ENCODE assay signal across 25 cellular contexts in genomic region chr9:108775901-108776306, GRCh38.
DNase-seq lines count a peak whose midpoint lies in the region; ATAC-seq and TF ChIP-seq lines count a peak whose summit lies in the region.
"Had no signal": no experiment of that assay in that cellular context is flagged by ENCODE, and none has a peak within 500 bp of the region (broad histone marks: within the 10 kb centered on the region; RNA-seq: fewer than 3 reads in every experiment).

No MANE protein-coding gene starts in this region.

- H3K9me3 ChIP-seq in adipocyte (ENCODE audit: control insufficient read depth, low read length): no peaks in the 10 kb centered on the region
- H3K9me3 ChIP-seq: A549, stomach, upper lobe of left lung had no signal

- H3K36me3 Mint-ChIP-seq in nephron progenitor cell (ENCODE audit: low read depth): no peaks in the 10 kb centered on the region
- H3K36me3 Mint-ChIP-seq: activated naive CD8-positive, alpha-beta T cell treated with anti-CD3 and anti-CD28 coated beads for 36 hours; CD8-positive, alpha-beta T cell had no signal

- ATAC-seq in left cardiac atrium: peak; percentile 72 to 85
- ATAC-seq: A549; CD8-positive, alpha-beta T cell had no signal

- no peak overlapping the region for H3K27ac Mint-ChIP-seq in nephron progenitor cell
- H3K27ac Mint-ChIP-seq: activated naive CD8-positive, alpha-beta T cell treated with anti-CD3 and anti-CD28 coated beads for 36 hours; CD8-positive, alpha-beta T cell; T-helper 2 cell treated with Interferon-gamma antibody and Interleukin-4, amounts not matched to agents 5 μg/mL and 100 μg/mL, for 36 hours had no signal

- DNase-seq in NCI-H748 (lab: John Stamatoyannopoulos, UW; ENCODE audit: unreplicated experiment) (peak; percentile 45), NCI-H748 treated with DMSO at 0.1 percent for 48 hours (lab: John Stamatoyannopoulos, UW) (no peak), adipocyte (ENCODE audit: low read depth) (peak; percentile 15), left cardiac atrium (no peak), substantia nigra (lab: John Stamatoyannopoulos, UW) (no peak), GM13977 (ENCODE audit: low spot score) (no peak), UCSD-AML1 (lab: John Stamatoyannopoulos, UW; ENCODE audit: unreplicated experiment) (no peak), nephron progenitor cell (no peak)
- DNase-seq: activated CD4-positive, alpha-beta T cell treated with anti-CD3 and anti-CD28 coated beads, Interleukin-2, amount 50 U/mL, for 48 hours; activated CD8-positive, alpha-beta memory T cell treated with anti-CD3 and anti-CD28 coated beads, Interleukin-2, amount 50 U/mL, for 48 hours; activated naive CD8-positive, alpha-beta T cell treated with anti-CD3 and anti-CD28 coated beads for 36 hours; CD8-positive, alpha-beta T cell; GM23248; KG1; NCI-H1436; NCI-H2171 treated with DMSO at 0.1 percent for 48 hours; NCI-H774; stimulated activated CD8-positive, alpha-beta memory T cell treated with anti-CD3 and anti-CD28 coated beads, Interleukin-4, amount 100 ng/mL, for 48 hours; stomach; upper lobe of left lung had no signal

- H3K27ac ChIP-seq in substantia nigra (ENCODE audit: low read depth, low read length, poor library complexity, severe bottlenecking): peak overlapping the region; percentile 19
- H3K27ac ChIP-seq: A549, epithelial cell of prostate, GM23248, RWPE1, upper lobe of left lung had no signal

- H3K9me3 Mint-ChIP-seq in nephron progenitor cell: no peaks in the 10 kb centered on the region
- H3K9me3 Mint-ChIP-seq: activated naive CD8-positive, alpha-beta T cell treated with anti-CD3 and anti-CD28 coated beads for 36 hours; CD8-positive, alpha-beta T cell; neural crest cell; T-helper 2 cell treated with Interferon-gamma antibody and Interleukin-4, amounts not matched to agents 5 μg/mL and 100 μg/mL, for 36 hours had no signal

- no peak overlapping the region for H3K4me3 Mint-ChIP-seq in nephron progenitor cell
- H3K4me3 Mint-ChIP-seq: activated naive CD8-positive, alpha-beta T cell treated with anti-CD3 and anti-CD28 coated beads for 36 hours; CD8-positive, alpha-beta T cell; neural crest cell; T-helper 2 cell treated with Interferon-gamma antibody and Interleukin-4, amounts not matched to agents 5 μg/mL and 100 μg/mL, for 36 hours had no signal

- in situ Hi-C loops in GM13977 (cut with MboI; ENCODE audit: low pct_unique_long_range_greater_than_20kb, low sequenced_read_pairs, unreplicated experiment): no loop called here

- H3K9ac ChIP-seq in adipocyte (ENCODE audit: low read length): no peak overlapping the region
- H3K9ac ChIP-seq: GM23248 had no signal

- H3K4me1 ChIP-seq in adipocyte (ENCODE audit: control insufficient read depth, insufficient read depth, low read length): peaks cover 25% of the 10 kb centered on the region

- peaks cover 3% of the 10 kb centered on the region for H3K4me1 Mint-ChIP-seq in nephron progenitor cell

- no peak for TF ChIP-seq CTCF in GM13977 (IDR thresholded peaks at IDR 0.05; ENCODE audit: extremely low read depth, insufficient read depth, missing control alignments)
- no peak for TF ChIP-seq CTCF in nephron progenitor cell (IDR thresholded peaks at IDR 0.05)

- intact Hi-C loops in left cardiac atrium (cut with DNase I): no loop called here

- H3K27me3 Mint-ChIP-seq in nephron progenitor cell (ENCODE audit: low read depth, poor library complexity): peaks cover 6% of the 10 kb centered on the region

- no peak overlapping the region for H3K4me3 ChIP-seq in adipocyte (ENCODE audit: low read length)
- H3K4me3 ChIP-seq: A549, GM23248, stomach, upper lobe of left lung had no signal

- peaks cover 13% of the 10 kb centered on the region for H3K27me3 ChIP-seq in adipocyte (replicated peaks; ENCODE audit: control insufficient read depth, insufficient read depth, low read length)
- H3K27me3 ChIP-seq: upper lobe of left lung had no signal

- H3K36me3 ChIP-seq in adipocyte (ENCODE audit: control insufficient read depth, insufficient read depth, low read length, severe bottlenecking): no peaks in the 10 kb centered on the region
- H3K36me3 ChIP-seq: stomach, upper lobe of left lung had no signal

Comparison
In these comparisons a context has a peak if more than half of its experiments do, and no peak if none do; other contexts are left out.
1. DNase-seq: peak in NCI-H748 (single experiment) and adipocyte (single experiment); none in NCI-H748 treated with DMSO at 0.1 percent for 48 hours (single experiment), left cardiac atrium (single experiment), substantia nigra (0 of 49), GM13977 (single experiment), UCSD-AML1 (single experiment) and nephron progenitor cell (single experiment).